Comparison of ENCODE assay signal across 1 cellular context in the genomic region with DNA sequence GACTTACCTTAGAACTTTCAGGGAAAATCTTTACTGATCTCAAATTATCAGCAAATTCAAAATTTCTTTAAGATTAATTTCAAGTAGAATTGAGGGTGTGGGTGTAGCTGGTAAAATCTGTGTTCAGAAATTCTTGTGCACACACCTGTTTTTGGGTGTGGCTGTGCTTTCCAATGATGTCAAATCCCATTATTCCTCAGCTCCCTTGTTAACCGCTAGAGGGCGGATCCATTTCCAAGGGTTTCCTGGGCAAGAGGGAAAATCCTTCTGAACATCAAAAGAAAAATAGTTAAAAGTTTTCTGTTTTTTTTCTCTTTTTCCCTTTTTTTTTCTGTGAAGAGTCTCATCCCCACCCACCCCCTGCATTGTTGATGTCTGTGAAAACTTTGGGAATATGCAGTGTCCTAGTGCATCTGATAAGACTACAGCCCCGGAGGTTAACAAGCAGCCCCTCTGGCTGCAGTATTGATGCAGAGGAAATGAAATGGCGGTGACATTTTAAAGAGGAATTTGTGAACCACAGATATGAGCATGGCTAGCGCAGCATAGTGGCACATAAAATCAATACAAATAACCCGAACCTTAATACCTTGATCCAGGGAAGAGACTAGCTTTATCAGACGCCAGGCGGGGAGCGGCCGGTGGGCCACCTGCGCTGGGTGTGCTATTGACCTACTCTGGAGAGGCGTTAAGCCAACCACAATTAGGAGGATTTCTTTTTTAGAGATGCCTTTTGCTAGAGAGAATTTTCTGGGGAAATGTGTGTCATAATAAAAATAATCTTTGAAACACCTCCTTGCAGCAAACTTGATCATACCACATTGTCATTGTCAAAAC.
TF ChIP-seq lines count a peak whose summit lies in the region.

No MANE protein-coding gene starts in this region.

TF ChIP-seq in HepG2, 621 proteins besides CTCF, POLR2A, EP300 and RAD21 (continued from another document and continues in another):
- TF ChIP-seq MEIS2 (CRISPR knock-in tag; IDR thresholded peaks at IDR 0.05) (no peak), HMGA1 (CRISPR knock-in tag; conservative IDR thresholded peaks at IDR 0.05) (no peak), ZNF234 (CRISPR knock-in tag; conservative IDR thresholded peaks at IDR 0.05) (no peak), PCBP2 (optimal IDR thresholded peaks at IDR 0.05; ENCODE audit: low read depth, low read length, poor library complexity, severe bottlenecking) (no peak), ZNF781 (CRISPR knock-in tag; IDR thresholded peaks at IDR 0.05; ENCODE audit: borderline replicate concordance, not compliant biosample characterization) (no peak), BCL6 (CRISPR knock-in tag; IDR thresholded peaks at IDR 0.05) (peak; percentile 79), CCDC6 (CRISPR knock-in tag; IDR thresholded peaks at IDR 0.05) (no peak), RBFOX2 (IDR thresholded peaks at IDR 0.05; ENCODE audit: low read depth, low read length) (no peak), FIP1L1 (IDR thresholded peaks at IDR 0.05; ENCODE audit: borderline replicate concordance, insufficient read depth, low read depth, low read length) (no peak), IRF2 (CRISPR knock-in tag; IDR thresholded peaks at IDR 0.05) (peak; percentile 34; the same call in 1 of the 2 replicates), ZC3H13 (CRISPR knock-in tag; IDR thresholded peaks at IDR 0.05) (no peak), ZNF567 (CRISPR knock-in tag; IDR thresholded peaks at IDR 0.05; ENCODE audit: borderline replicate concordance) (no peak), ZNF496 (CRISPR knock-in tag; IDR thresholded peaks at IDR 0.05; ENCODE audit: insufficient replicate concordance) (no peak), NFKB2 (CRISPR knock-in tag; IDR thresholded peaks at IDR 0.05; ENCODE audit: borderline replicate concordance) (no peak), ZNF224 (CRISPR knock-in tag; IDR thresholded peaks at IDR 0.05) (no peak), ZFP41 (CRISPR knock-in tag; IDR thresholded peaks at IDR 0.05; ENCODE audit: borderline replicate concordance) (no peak), ZNF678 (CRISPR knock-in tag; IDR thresholded peaks at IDR 0.05) (no peak), CEBPG (CRISPR knock-in tag; IDR thresholded peaks at IDR 0.05) (0 out of 2 replicates have a peak, but pooled peaks have one; percentile 24), SMAD1 (CRISPR knock-in tag; IDR thresholded peaks at IDR 0.05; ENCODE audit: borderline replicate concordance, low read depth) (no peak), NKX3-1 (CRISPR knock-in tag; IDR thresholded peaks at IDR 0.05) (no peak), ZNF550 (CRISPR knock-in tag; IDR thresholded peaks at IDR 0.05; ENCODE audit: borderline replicate concordance) (no peak), PAWR (CRISPR knock-in tag; IDR thresholded peaks at IDR 0.05; ENCODE audit: borderline replicate concordance) (no peak), ZNF773 (CRISPR knock-in tag; IDR thresholded peaks at IDR 0.05; ENCODE audit: borderline replicate concordance) (no peak), ZNF660 (CRISPR knock-in tag; IDR thresholded peaks at IDR 0.05; ENCODE audit: borderline replicate concordance, low read depth) (no peak), ZNF441 (CRISPR knock-in tag; IDR thresholded peaks at IDR 0.05; ENCODE audit: borderline replicate concordance) (no peak), ZNF878 (CRISPR knock-in tag; IDR thresholded peaks at IDR 0.05) (no peak), ZNF17 (CRISPR knock-in tag; IDR thresholded peaks at IDR 0.05) (no peak), ZNF207 (IDR thresholded peaks at IDR 0.05; ENCODE audit: borderline replicate concordance) (no peak), DR1 (CRISPR knock-in tag; IDR thresholded peaks at IDR 0.05) (no peak), XBP1 (CRISPR knock-in tag; IDR thresholded peaks at IDR 0.05) (no peak), SP5 (CRISPR knock-in tag; IDR thresholded peaks at IDR 0.05; ENCODE audit: borderline replicate concordance, low read depth) (no peak), ZNF3 (CRISPR knock-in tag; IDR thresholded peaks at IDR 0.05) (no peak), ZSCAN31 (CRISPR knock-in tag; IDR thresholded peaks at IDR 0.05; ENCODE audit: low read depth) (no peak), TMF1 (CRISPR knock-in tag; IDR thresholded peaks at IDR 0.05; ENCODE audit: low read depth) (no peak), ZNF230 (CRISPR knock-in tag; IDR thresholded peaks at IDR 0.05) (no peak), KLF12 (CRISPR knock-in tag; IDR thresholded peaks at IDR 0.05; ENCODE audit: borderline replicate concordance) (peak; percentile 98; the same call in 1 of the 2 replicates), FOXA3 (CRISPR knock-in tag; IDR thresholded peaks at IDR 0.05) (0 out of 2 replicates have a peak, but pooled peaks have one; percentile 17), FOXO1 (CRISPR knock-in tag; IDR thresholded peaks at IDR 0.05) (no peak), ZNF749 (CRISPR knock-in tag; IDR thresholded peaks at IDR 0.05; ENCODE audit: borderline replicate concordance) (no peak), ZFP62 (CRISPR knock-in tag; IDR thresholded peaks at IDR 0.05) (no peak), MED13 (CRISPR knock-in tag; IDR thresholded peaks at IDR 0.05) (no peak), SP140L (CRISPR knock-in tag; IDR thresholded peaks at IDR 0.05; ENCODE audit: borderline replicate concordance) (no peak)
- TF ChIP-seq, protein P1, sequence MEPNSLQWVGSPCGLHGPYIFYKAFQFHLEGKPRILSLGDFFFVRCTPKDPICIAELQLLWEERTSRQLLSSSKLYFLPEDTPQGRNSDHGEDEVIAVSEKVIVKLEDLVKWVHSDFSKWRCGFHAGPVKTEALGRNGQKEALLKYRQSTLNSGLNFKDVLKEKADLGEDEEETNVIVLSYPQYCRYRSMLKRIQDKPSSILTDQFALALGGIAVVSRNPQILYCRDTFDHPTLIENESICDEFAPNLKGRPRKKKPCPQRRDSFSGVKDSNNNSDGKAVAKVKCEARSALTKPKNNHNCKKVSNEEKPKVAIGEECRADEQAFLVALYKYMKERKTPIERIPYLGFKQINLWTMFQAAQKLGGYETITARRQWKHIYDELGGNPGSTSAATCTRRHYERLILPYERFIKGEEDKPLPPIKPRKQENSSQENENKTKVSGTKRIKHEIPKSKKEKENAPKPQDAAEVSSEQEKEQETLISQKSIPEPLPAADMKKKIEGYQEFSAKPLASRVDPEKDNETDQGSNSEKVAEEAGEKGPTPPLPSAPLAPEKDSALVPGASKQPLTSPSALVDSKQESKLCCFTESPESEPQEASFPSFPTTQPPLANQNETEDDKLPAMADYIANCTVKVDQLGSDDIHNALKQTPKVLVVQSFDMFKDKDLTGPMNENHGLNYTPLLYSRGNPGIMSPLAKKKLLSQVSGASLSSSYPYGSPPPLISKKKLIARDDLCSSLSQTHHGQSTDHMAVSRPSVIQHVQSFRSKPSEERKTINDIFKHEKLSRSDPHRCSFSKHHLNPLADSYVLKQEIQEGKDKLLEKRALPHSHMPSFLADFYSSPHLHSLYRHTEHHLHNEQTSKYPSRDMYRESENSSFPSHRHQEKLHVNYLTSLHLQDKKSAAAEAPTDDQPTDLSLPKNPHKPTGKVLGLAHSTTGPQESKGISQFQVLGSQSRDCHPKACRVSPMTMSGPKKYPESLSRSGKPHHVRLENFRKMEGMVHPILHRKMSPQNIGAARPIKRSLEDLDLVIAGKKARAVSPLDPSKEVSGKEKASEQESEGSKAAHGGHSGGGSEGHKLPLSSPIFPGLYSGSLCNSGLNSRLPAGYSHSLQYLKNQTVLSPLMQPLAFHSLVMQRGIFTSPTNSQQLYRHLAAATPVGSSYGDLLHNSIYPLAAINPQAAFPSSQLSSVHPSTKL (CRISPR knock-in tag; IDR thresholded peaks at IDR 0.05): peak; percentile 33; the same call in 1 of the 2 replicates
- TF ChIP-seq, protein P2, sequence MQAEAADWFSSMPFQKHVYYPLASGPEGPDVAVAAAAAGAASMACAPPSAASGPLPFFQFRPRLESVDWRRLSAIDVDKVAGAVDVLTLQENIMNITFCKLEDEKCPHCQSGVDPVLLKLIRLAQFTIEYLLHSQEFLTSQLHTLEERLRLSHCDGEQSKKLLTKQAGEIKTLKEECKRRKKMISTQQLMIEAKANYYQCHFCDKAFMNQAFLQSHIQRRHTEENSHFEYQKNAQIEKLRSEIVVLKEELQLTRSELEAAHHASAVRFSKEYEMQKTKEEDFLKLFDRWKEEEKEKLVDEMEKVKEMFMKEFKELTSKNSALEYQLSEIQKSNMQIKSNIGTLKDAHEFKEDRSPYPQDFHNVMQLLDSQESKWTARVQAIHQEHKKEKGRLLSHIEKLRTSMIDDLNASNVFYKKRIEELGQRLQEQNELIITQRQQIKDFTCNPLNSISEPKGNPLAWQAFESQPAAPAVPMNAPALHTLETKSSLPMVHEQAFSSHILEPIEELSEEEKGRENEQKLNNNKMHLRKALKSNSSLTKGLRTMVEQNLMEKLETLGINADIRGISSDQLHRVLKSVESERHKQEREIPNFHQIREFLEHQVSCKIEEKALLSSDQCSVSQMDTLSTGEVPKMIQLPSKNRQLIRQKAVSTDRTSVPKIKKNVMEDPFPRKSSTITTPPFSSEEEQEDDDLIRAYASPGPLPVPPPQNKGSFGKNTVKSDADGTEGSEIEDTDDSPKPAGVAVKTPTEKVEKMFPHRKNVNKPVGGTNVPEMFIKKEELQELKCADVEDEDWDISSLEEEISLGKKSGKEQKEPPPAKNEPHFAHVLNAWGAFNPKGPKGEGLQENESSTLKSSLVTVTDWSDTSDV (CRISPR knock-in tag; IDR thresholded peaks at IDR 0.05): no peak
- TF ChIP-seq, protein P3, sequence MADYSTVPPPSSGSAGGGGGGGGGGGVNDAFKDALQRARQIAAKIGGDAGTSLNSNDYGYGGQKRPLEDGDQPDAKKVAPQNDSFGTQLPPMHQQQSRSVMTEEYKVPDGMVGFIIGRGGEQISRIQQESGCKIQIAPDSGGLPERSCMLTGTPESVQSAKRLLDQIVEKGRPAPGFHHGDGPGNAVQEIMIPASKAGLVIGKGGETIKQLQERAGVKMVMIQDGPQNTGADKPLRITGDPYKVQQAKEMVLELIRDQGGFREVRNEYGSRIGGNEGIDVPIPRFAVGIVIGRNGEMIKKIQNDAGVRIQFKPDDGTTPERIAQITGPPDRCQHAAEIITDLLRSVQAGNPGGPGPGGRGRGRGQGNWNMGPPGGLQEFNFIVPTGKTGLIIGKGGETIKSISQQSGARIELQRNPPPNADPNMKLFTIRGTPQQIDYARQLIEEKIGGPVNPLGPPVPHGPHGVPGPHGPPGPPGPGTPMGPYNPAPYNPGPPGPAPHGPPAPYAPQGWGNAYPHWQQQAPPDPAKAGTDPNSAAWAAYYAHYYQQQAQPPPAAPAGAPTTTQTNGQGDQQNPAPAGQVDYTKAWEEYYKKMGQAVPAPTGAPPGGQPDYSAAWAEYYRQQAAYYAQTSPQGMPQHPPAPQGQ (CRISPR knock-in tag; IDR thresholded peaks at IDR 0.05; ENCODE audit: borderline replicate concordance): no peak
- TF ChIP-seq, protein P4, sequence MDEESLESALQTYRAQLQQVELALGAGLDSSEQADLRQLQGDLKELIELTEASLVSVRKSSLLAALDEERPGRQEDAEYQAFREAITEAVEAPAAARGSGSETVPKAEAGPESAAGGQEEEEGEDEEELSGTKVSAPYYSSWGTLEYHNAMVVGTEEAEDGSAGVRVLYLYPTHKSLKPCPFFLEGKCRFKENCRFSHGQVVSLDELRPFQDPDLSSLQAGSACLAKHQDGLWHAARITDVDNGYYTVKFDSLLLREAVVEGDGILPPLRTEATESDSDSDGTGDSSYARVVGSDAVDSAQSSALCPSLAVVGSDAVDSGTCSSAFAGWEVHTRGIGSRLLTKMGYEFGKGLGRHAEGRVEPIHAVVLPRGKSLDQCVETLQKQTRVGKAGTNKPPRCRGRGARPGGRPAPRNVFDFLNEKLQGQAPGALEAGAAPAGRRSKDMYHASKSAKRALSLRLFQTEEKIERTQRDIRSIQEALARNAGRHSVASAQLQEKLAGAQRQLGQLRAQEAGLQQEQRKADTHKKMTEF (CRISPR knock-in tag; IDR thresholded peaks at IDR 0.05): no peak
- TF ChIP-seq, protein P5, sequence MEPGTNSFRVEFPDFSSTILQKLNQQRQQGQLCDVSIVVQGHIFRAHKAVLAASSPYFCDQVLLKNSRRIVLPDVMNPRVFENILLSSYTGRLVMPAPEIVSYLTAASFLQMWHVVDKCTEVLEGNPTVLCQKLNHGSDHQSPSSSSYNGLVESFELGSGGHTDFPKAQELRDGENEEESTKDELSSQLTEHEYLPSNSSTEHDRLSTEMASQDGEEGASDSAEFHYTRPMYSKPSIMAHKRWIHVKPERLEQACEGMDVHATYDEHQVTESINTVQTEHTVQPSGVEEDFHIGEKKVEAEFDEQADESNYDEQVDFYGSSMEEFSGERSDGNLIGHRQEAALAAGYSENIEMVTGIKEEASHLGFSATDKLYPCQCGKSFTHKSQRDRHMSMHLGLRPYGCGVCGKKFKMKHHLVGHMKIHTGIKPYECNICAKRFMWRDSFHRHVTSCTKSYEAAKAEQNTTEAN (CRISPR knock-in tag; conservative IDR thresholded peaks at IDR 0.05): no peak
- TF ChIP-seq, protein P6, sequence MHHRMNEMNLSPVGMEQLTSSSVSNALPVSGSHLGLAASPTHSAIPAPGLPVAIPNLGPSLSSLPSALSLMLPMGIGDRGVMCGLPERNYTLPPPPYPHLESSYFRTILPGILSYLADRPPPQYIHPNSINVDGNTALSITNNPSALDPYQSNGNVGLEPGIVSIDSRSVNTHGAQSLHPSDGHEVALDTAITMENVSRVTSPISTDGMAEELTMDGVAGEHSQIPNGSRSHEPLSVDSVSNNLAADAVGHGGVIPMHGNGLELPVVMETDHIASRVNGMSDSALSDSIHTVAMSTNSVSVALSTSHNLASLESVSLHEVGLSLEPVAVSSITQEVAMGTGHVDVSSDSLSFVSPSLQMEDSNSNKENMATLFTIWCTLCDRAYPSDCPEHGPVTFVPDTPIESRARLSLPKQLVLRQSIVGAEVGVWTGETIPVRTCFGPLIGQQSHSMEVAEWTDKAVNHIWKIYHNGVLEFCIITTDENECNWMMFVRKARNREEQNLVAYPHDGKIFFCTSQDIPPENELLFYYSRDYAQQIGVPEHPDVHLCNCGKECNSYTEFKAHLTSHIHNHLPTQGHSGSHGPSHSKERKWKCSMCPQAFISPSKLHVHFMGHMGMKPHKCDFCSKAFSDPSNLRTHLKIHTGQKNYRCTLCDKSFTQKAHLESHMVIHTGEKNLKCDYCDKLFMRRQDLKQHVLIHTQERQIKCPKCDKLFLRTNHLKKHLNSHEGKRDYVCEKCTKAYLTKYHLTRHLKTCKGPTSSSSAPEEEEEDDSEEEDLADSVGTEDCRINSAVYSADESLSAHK (CRISPR knock-in tag; IDR thresholded peaks at IDR 0.05; ENCODE audit: borderline replicate concordance): no peak
- TF ChIP-seq, protein P7, sequence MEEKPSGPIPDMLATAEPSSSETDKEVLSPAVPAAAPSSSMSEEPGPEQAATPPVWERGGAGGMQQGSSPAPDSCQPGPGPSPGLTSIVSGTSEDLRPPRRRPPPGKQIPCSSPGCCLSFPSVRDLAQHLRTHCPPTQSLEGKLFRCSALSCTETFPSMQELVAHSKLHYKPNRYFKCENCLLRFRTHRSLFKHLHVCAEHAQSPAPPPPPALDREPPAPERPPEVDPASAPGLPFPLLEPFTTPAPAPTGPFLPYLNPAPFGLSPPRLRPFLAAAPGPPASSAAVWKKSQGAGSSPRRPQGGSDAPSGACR (CRISPR knock-in tag; IDR thresholded peaks at IDR 0.05): 0 out of 2 replicates have a peak, but pooled peaks have one; percentile 21
- TF ChIP-seq, protein P8, sequence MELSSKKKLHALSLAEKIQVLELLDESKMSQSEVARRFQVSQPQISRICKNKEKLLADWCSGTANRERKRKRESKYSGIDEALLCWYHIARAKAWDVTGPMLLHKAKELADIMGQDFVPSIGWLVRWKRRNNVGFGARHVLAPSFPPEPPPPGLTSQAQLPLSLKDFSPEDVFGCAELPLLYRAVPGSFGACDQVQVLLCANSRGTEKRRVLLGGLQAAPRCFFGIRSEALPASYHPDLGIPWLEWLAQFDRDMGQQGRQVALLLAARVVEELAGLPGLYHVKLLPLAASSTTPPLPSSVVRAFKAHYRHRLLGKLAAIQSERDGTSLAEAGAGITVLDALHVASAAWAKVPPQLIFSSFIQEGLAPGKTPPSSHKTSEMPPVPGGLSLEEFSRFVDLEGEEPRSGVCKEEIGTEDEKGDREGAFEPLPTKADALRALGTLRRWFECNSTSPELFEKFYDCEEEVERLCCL (CRISPR knock-in tag; IDR thresholded peaks at IDR 0.05; ENCODE audit: borderline replicate concordance): no peak
